In genomic region chr19:47231215-47232054, GRCh38 we compare ENCODE assay signal across 8 cellular contexts.
A peak's percentile ranks its signal among the peaks of the same experiment; 100 is the strongest.
DNase-seq lines count a peak whose midpoint lies in the region; ATAC-seq and TF ChIP-seq lines count a peak whose summit lies in the region.

No MANE protein-coding gene starts in this region.

- peak; percentile 16 for DNase-seq in NCI-H2107 (lab: John Stamatoyannopoulos, UW)
- no peak for DNase-seq in NCI-H2107 treated with DMSO at 0.1 percent for 48 hours (lab: John Stamatoyannopoulos, UW; ENCODE audit: unreplicated experiment)
- peak; percentile 78 for DNase-seq in RWPE1 (ENCODE audit: low spot score)
- peak; percentile 88 for DNase-seq in activated gamma-delta T cell treated with anti-CD3 and anti-CD28 coated beads, Interleukin-2, amount 50 U/mL, for 16 hours (ENCODE audit: low read depth)
- DNase-seq in foreskin melanocyte: peak; percentile 70

- no peaks in the 10 kb centered on the region for H3K9me3 ChIP-seq in neuron (ENCODE audit: low read length)
- H3K9me3 ChIP-seq in stomach smooth muscle (ENCODE audit: control insufficient read depth in 2 of 2, low read length in 2 of 2): no peaks in the 10 kb centered on the region

- TF ChIP-seq CTCF in RWPE1 (conservative IDR thresholded peaks at IDR 0.05; ENCODE audit: low read depth): no peak

- H3K27me3 ChIP-seq in neuron (ENCODE audit: insufficient read depth, low read length) (no peaks in the 10 kb centered on the region), stomach smooth muscle (ENCODE audit: control insufficient read depth in 1 of 2, insufficient read depth in 2 of 2, low read length in 2 of 2) (no peaks in the 10 kb centered on the region)

- peak; percentile 30 for ATAC-seq in HG03571 (IDR thresholded peaks at IDR 0.05; ENCODE audit: unreplicated experiment)

- POLR2A ChIA-PET in RWPE1 (lab: Yijun Ruan, JAX; ENCODE audit: low non-redundant PET): interaction anchor here (1.2 kb wide), 1 partner anchor 11 kb away, joined by 3 read pairs; no protein-coding TSS in a partner anchor

- H3K4me1 ChIP-seq in neuron (ENCODE audit: insufficient read depth, low read length): peaks cover 37% of the 10 kb centered on the region
- H3K4me1 ChIP-seq in stomach smooth muscle (ENCODE audit: control insufficient read depth, insufficient read depth, low read length): peaks cover 44% of the 10 kb centered on the region

- H3K9ac ChIP-seq in stomach smooth muscle (ENCODE audit: low read length in 2 of 2): peak overlapping the region; percentile 54 to 78

- CTCF ChIA-PET in RWPE1 (lab: Yijun Ruan, JAX): interaction anchor here (1.5 kb wide), 1 partner anchor 20 kb away, joined by 6 read pairs; no protein-coding TSS in a partner anchor

- H3K27ac ChIP-seq in RWPE1 (peak overlapping the region; percentile 99), stomach smooth muscle (ENCODE audit: low read length) (peak overlapping the region; percentile 79)

- H2AFZ ChIP-seq in neuron (ENCODE audit: low read depth, low read length): no peak overlapping the region

- H3K4me3 ChIP-seq in neuron (ENCODE audit: low read length) (peak overlapping the region; percentile 63), stomach smooth muscle (ENCODE audit: low read length in 2 of 2) (peak overlapping the region; percentile 54 to 87)

- H3K36me3 ChIP-seq in neuron (ENCODE audit: insufficient read depth, low read length) (no peaks in the 10 kb centered on the region), stomach smooth muscle (ENCODE audit: control insufficient read depth in 2 of 2, insufficient read depth in 2 of 2, low read length in 2 of 2) (no peaks in the 10 kb centered on the region)
